ENCODE assay signal across 22 cellular contexts in genomic region chr1:187053876-187054275, GRCh38.
DNase-seq lines count a peak whose midpoint lies in the region; ATAC-seq and TF ChIP-seq lines count a peak whose summit lies in the region.
"Had no signal": no experiment of that assay in that cellular context is flagged by ENCODE, and none has a peak within 500 bp of the region (broad histone marks: within the 10 kb centered on the region; RNA-seq: fewer than 3 reads in every experiment).

No MANE protein-coding gene starts in this region.

- no peak overlapping the region for H3K27ac ChIP-seq in hepatocyte
- H3K27ac ChIP-seq: HL-60, SJCRH30 had no signal

- 44% methylated on average over 4 of the region's 4 CpGs for WGBS in hepatocyte (ENCODE audit: low lambda C conversion rate, missing lambda C conversion rate)

- H3K4me2 ChIP-seq in hepatocyte: no peak overlapping the region

- peak; percentile 36 for ATAC-seq in stimulated activated effector memory CD8-positive, alpha-beta T cell treated with anti-CD3 and anti-CD28 coated beads, Interleukin-12 subunit alpha, Interleukin-12 subunit beta, amount 100 ng/mL, for 72 hours
- no peak for ATAC-seq in HG02571 (IDR thresholded peaks at IDR 0.05; ENCODE audit: unreplicated experiment)
- ATAC-seq: HepG2, K562, T-cell had no signal

- H3K27me3 ChIP-seq in hepatocyte (no peaks in the 10 kb centered on the region), BE2C (no peaks in the 10 kb centered on the region)
- H3K27me3 ChIP-seq: SJCRH30 had no signal

- H3K4me1 ChIP-seq in hepatocyte (ENCODE audit: insufficient read depth) (no peaks in the 10 kb centered on the region), BE2C (peaks cover 5% of the 10 kb centered on the region)
- H3K4me1 ChIP-seq: SJCRH30 had no signal

- H3K4me3 ChIP-seq in hepatocyte (no peak overlapping the region), BE2C (ENCODE audit: low read depth, low read length) (no peak overlapping the region)
- H3K4me3 ChIP-seq: K562, SJCRH30 had no signal

- H3K79me2 ChIP-seq in hepatocyte: no peaks in the 10 kb centered on the region

- no peak overlapping the region for H3K4me3 Mint-ChIP-seq in stimulated activated effector memory CD8-positive, alpha-beta T cell treated with anti-CD3 and anti-CD28 coated beads, Interleukin-12 subunit alpha, Interleukin-12 subunit beta, amount 100 ng/mL, for 72 hours
- H3K4me3 Mint-ChIP-seq: CD8-positive, alpha-beta memory T cell; T-cell; T-helper 2 cell treated with Interferon-gamma antibody and Interleukin-4, amounts not matched to agents 5 μg/mL and 100 μg/mL, for 36 hours had no signal

- H3K9me3 ChIP-seq in hepatocyte (ENCODE audit: low read depth): no peaks in the 10 kb centered on the region
- no peaks in the 10 kb centered on the region for H3K9me3 ChIP-seq in BE2C
- H3K9me3 ChIP-seq: SJCRH30 had no signal

- H3K9me3 Mint-ChIP-seq in stimulated activated effector memory CD8-positive, alpha-beta T cell treated with anti-CD3 and anti-CD28 coated beads, Interleukin-12 subunit alpha, Interleukin-12 subunit beta, amount 100 ng/mL, for 72 hours: no peaks in the 10 kb centered on the region
- H3K9me3 Mint-ChIP-seq: CD8-positive, alpha-beta memory T cell; T-cell; T-helper 2 cell treated with Interferon-gamma antibody and Interleukin-4, amounts not matched to agents 5 μg/mL and 100 μg/mL, for 36 hours had no signal

- no peaks in the 10 kb centered on the region for H4K20me1 ChIP-seq in hepatocyte (ENCODE audit: insufficient read depth, poor library complexity, severe bottlenecking)

- H3K27ac Mint-ChIP-seq in stimulated activated effector memory CD8-positive, alpha-beta T cell treated with anti-CD3 and anti-CD28 coated beads, Interleukin-12 subunit alpha, Interleukin-12 subunit beta, amount 100 ng/mL, for 72 hours: no peak overlapping the region
- H3K27ac Mint-ChIP-seq: T-cell; T-helper 2 cell treated with Interferon-gamma antibody and Interleukin-4, amounts not matched to agents 5 μg/mL and 100 μg/mL, for 36 hours had no signal

- H3K4me1 Mint-ChIP-seq in stimulated activated effector memory CD8-positive, alpha-beta T cell treated with anti-CD3 and anti-CD28 coated beads, Interleukin-12 subunit alpha, Interleukin-12 subunit beta, amount 100 ng/mL, for 72 hours: no peaks in the 10 kb centered on the region
- H3K4me1 Mint-ChIP-seq: CD8-positive, alpha-beta memory T cell had no signal

- no peaks in the 10 kb centered on the region for H3K9me2 ChIP-seq in hepatocyte (replicated peaks; ENCODE audit: insufficient read depth)

- DNase-seq in NCI-H2171 treated with DMSO at 0.1 percent for 48 hours (lab: John Stamatoyannopoulos, UW) (peak; percentile 38), NCI-H2171 (lab: John Stamatoyannopoulos, UW) (no peak), NCI-H146 treated with DMSO at 0.1 percent for 48 hours (lab: John Stamatoyannopoulos, UW; ENCODE audit: unreplicated experiment) (peak; percentile 81), hepatocyte (ENCODE audit: low spot score) (no peak), NCI-H1930 (lab: John Stamatoyannopoulos, UW) (no peak), BE2C (no peak)
- DNase-seq in stimulated activated effector memory CD8-positive, alpha-beta T cell treated with anti-CD3 and anti-CD28 coated beads, Interleukin-12 subunit alpha, Interleukin-12 subunit beta, amount 100 ng/mL, for 72 hours (ENCODE audit: low spot score in 2 of 2): no peak
- DNase-seq: 8988T; C1 segment of cervical spinal cord; CD8-positive, alpha-beta memory T cell; DMS79; MM.1S; NCI-H1048; NCI-H1417 treated with DMSO at 0.1 percent for 48 hours; NCI-H2029; SJCRH30; T-cell had no signal

- TF ChIP-seq CTCF in hepatocyte (IDR thresholded peaks at IDR 0.05; ENCODE audit: poor library complexity) (no peak), BE2C (IDR thresholded peaks at IDR 0.05; ENCODE audit: low read depth, low read length) (no peak)

- peak overlapping the region; percentile 18 for H2AFZ ChIP-seq in hepatocyte

- no peaks in the 10 kb centered on the region for H3K36me3 Mint-ChIP-seq in stimulated activated effector memory CD8-positive, alpha-beta T cell treated with anti-CD3 and anti-CD28 coated beads, Interleukin-12 subunit alpha, Interleukin-12 subunit beta, amount 100 ng/mL, for 72 hours
- H3K36me3 Mint-ChIP-seq: CD8-positive, alpha-beta memory T cell; T-cell had no signal

- H3K36me3 ChIP-seq in hepatocyte (replicated peaks; ENCODE audit: insufficient read depth, low read depth) (no peaks in the 10 kb centered on the region), BE2C (no peaks in the 10 kb centered on the region)
- H3K36me3 ChIP-seq: SJCRH30 had no signal

Comparison
In these comparisons a context has a peak if more than half of its experiments do, and no peak if none do; other contexts are left out.
1. DNase-seq: peak in NCI-H2171 treated with DMSO at 0.1 percent for 48 hours (single experiment) and NCI-H146 treated with DMSO at 0.1 percent for 48 hours (single experiment); none in NCI-H2171 (single experiment), hepatocyte (single experiment), stimulated activated effector memory CD8-positive, alpha-beta T cell treated with anti-CD3 and anti-CD28 coated beads, Interleukin-12 subunit alpha, Interleukin-12 subunit beta, amount 100 ng/mL, for 72 hours (0 of 2), NCI-H1930 (0 of 2) and BE2C (single experiment).